10 cellular contexts compared by ENCODE assay signal in the genomic region with DNA sequence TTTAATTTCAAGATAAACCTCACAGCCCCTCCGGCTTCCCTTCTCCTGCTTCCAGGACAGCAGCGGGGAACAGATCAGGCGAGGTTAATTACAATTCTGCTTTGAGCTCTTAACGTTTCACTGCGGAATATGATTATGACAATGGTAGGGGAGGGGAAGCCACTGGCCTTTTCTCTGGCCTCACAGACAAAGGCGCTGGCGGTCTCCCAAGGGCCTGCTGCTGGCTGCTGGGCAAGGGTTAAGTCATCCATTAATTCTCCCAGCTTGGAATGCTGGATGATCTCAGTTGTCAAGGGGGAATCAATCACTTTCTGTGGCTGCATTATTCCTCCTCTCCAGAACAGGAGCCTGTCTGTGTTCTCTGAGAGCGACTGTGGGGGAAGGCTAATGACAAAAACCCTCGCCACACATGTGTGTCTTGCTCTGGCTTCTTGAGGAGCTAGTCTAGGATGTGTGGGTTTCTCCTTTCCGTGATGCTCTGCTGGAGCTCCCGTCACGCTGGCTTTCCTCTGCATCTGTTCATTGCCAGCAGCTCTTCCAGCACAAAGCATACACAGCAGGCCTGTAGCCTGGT.
A peak's percentile ranks its signal among the peaks of the same experiment; 100 is the strongest.
DNase-seq lines count a peak whose midpoint lies in the region; ATAC-seq, FAIRE-seq and TF ChIP-seq lines count a peak whose summit lies in the region.
"Had no signal": no experiment of that assay in that cellular context is flagged by ENCODE, and none has a peak within 500 bp of the region (broad histone marks: within the 10 kb centered on the region; RNA-seq: fewer than 3 reads in every experiment).

No MANE protein-coding gene starts in this region.

- DNase-seq in GM23338 (ENCODE audit: low spot score) (no peak), RCC 7860 (ENCODE audit: low spot score) (peak; percentile 99), fibroblast of villous mesenchyme (ENCODE audit: low read depth) (peak; percentile 66), retina (peak; percentile 86), body of pancreas (no peak)
- no peak for DNase-seq in activated CD4-positive, alpha-beta T cell treated with anti-CD3 and anti-CD28 coated beads, Interleukin-2, amount 50 U/mL, for 1 hour
- DNase-seq: right lobe of liver, RPMI8226 had no signal

- H3K36me3 Mint-ChIP-seq in GM23338 (ENCODE audit: low read depth) = peaks cover 12% of the 10 kb centered on the region; the same call in 1 of the 3 replicates

- 61 to 78% methylated on average over 10 to 12 of the region's 12 CpGs for WGBS in body of pancreas, 2 donors

- no peaks in the 10 kb centered on the region for H3K9me3 ChIP-seq in body of pancreas
- H3K9me3 ChIP-seq: right lobe of liver had no signal

- H3K36me3 ChIP-seq in GM23338 (ENCODE audit: insufficient read depth) (no peaks in the 10 kb centered on the region), body of pancreas (replicated peaks in 1 of 2; ENCODE audit: insufficient read depth in 1 of 2, low read depth in 2 of 2) (no peaks in the 10 kb centered on the region)

- no peak overlapping the region for H2AFZ ChIP-seq in GM23338

- ATAC-seq in GM23338 = no peak; the same call in 2 of the 3 replicates
- ATAC-seq in GM18498 (IDR thresholded peaks at IDR 0.05; ENCODE audit: unreplicated experiment) = no peak
- no peak for ATAC-seq in body of pancreas
- ATAC-seq in GM19023 (IDR thresholded peaks at IDR 0.05; ENCODE audit: unreplicated experiment) = no peak

- H3K4me3 Mint-ChIP-seq in GM23338 = no peak overlapping the region

- H3K4me1 ChIP-seq in GM23338 (ENCODE audit: insufficient read depth) = no peaks in the 10 kb centered on the region
- no peaks in the 10 kb centered on the region for H3K4me1 ChIP-seq in body of pancreas

- no peak for TF ChIP-seq CTCF in GM23338 (conservative IDR thresholded peaks at IDR 0.05; ENCODE audit: low read depth in 2 of 2)
- TF ChIP-seq CTCF in fibroblast of villous mesenchyme (IDR thresholded peaks at IDR 0.05; ENCODE audit: insufficient read depth, low read depth, low read length) = no peak
- TF ChIP-seq CTCF in body of pancreas (IDR thresholded peaks at IDR 0.05) = no peak

- peak; percentile 99 for FAIRE-seq in RCC 7860 (lab: Jason Lieb, UNC)

- H4K20me1 ChIP-seq in GM23338 (replicated peaks; ENCODE audit: insufficient read depth) = no peaks in the 10 kb centered on the region

- no peak overlapping the region for H3K4me3 ChIP-seq in GM23338
- H3K4me3 ChIP-seq in fibroblast of villous mesenchyme (ENCODE audit: low read depth, low read length) = no peak overlapping the region
- H3K4me3 ChIP-seq in body of pancreas = no peak overlapping the region
- H3K4me3 ChIP-seq: right lobe of liver had no signal

- peaks cover 10% of the 10 kb centered on the region for H3K27me3 Mint-ChIP-seq in GM23338 (ENCODE audit: insufficient read depth, low read depth, poor library complexity)

- no peak overlapping the region for H3K4me2 ChIP-seq in GM23338

- no peaks in the 10 kb centered on the region for H3K9me2 ChIP-seq in GM23338 (ENCODE audit: insufficient read depth)

- H3K27me3 ChIP-seq in GM23338 (ENCODE audit: insufficient read depth) (no peaks in the 10 kb centered on the region), body of pancreas (no peaks in the 10 kb centered on the region)
- H3K27me3 ChIP-seq: right lobe of liver had no signal

- TF ChIP-seq POLR2A in body of pancreas (IDR thresholded peaks at IDR 0.05) = no peak

- H3K9me3 Mint-ChIP-seq in GM23338 = no peaks in the 10 kb centered on the region; the same call in 2 of the 3 replicates

- peaks cover 17% of the 10 kb centered on the region for H3K4me1 Mint-ChIP-seq in GM23338

- H3K79me2 ChIP-seq in GM23338 (replicated peaks; ENCODE audit: insufficient read depth) = no peaks in the 10 kb centered on the region

- peak overlapping the region; percentile 47; the same call in 1 of the 2 replicates for H3K27ac Mint-ChIP-seq in GM23338

- H3F3A ChIP-seq in GM23338 (replicated peaks; ENCODE audit: low read depth) = 0 out of 2 replicates have a peak, but pooled peaks cover 3% of the 10 kb centered on the region

- H3K27ac ChIP-seq in GM23338 (ENCODE audit: low read depth) = 0 out of 2 replicates have a peak overlapping the region, but pooled peaks have one; percentile 45
- H3K27ac ChIP-seq in body of pancreas = no peak overlapping the region
- H3K27ac ChIP-seq: right lobe of liver had no signal

- intact Hi-C loops in body of pancreas (cut with DNase I) = no loop called here

TF ChIP-seq in GM23338, 12 proteins besides CTCF, POLR2A, EP300 and RAD21 (continues in another document):
- TF ChIP-seq ZNF331 (CRISPR knock-in tag; IDR thresholded peaks at IDR 0.05; ENCODE audit: low read depth) = no peak
- no peak for TF ChIP-seq STAT1 (IDR thresholded peaks at IDR 0.05; ENCODE audit: unreplicated experiment)
- no peak for TF ChIP-seq CREB1 (CRISPR knock-in tag; IDR thresholded peaks at IDR 0.05; ENCODE audit: low read depth)
- TF ChIP-seq, protein P1, sequence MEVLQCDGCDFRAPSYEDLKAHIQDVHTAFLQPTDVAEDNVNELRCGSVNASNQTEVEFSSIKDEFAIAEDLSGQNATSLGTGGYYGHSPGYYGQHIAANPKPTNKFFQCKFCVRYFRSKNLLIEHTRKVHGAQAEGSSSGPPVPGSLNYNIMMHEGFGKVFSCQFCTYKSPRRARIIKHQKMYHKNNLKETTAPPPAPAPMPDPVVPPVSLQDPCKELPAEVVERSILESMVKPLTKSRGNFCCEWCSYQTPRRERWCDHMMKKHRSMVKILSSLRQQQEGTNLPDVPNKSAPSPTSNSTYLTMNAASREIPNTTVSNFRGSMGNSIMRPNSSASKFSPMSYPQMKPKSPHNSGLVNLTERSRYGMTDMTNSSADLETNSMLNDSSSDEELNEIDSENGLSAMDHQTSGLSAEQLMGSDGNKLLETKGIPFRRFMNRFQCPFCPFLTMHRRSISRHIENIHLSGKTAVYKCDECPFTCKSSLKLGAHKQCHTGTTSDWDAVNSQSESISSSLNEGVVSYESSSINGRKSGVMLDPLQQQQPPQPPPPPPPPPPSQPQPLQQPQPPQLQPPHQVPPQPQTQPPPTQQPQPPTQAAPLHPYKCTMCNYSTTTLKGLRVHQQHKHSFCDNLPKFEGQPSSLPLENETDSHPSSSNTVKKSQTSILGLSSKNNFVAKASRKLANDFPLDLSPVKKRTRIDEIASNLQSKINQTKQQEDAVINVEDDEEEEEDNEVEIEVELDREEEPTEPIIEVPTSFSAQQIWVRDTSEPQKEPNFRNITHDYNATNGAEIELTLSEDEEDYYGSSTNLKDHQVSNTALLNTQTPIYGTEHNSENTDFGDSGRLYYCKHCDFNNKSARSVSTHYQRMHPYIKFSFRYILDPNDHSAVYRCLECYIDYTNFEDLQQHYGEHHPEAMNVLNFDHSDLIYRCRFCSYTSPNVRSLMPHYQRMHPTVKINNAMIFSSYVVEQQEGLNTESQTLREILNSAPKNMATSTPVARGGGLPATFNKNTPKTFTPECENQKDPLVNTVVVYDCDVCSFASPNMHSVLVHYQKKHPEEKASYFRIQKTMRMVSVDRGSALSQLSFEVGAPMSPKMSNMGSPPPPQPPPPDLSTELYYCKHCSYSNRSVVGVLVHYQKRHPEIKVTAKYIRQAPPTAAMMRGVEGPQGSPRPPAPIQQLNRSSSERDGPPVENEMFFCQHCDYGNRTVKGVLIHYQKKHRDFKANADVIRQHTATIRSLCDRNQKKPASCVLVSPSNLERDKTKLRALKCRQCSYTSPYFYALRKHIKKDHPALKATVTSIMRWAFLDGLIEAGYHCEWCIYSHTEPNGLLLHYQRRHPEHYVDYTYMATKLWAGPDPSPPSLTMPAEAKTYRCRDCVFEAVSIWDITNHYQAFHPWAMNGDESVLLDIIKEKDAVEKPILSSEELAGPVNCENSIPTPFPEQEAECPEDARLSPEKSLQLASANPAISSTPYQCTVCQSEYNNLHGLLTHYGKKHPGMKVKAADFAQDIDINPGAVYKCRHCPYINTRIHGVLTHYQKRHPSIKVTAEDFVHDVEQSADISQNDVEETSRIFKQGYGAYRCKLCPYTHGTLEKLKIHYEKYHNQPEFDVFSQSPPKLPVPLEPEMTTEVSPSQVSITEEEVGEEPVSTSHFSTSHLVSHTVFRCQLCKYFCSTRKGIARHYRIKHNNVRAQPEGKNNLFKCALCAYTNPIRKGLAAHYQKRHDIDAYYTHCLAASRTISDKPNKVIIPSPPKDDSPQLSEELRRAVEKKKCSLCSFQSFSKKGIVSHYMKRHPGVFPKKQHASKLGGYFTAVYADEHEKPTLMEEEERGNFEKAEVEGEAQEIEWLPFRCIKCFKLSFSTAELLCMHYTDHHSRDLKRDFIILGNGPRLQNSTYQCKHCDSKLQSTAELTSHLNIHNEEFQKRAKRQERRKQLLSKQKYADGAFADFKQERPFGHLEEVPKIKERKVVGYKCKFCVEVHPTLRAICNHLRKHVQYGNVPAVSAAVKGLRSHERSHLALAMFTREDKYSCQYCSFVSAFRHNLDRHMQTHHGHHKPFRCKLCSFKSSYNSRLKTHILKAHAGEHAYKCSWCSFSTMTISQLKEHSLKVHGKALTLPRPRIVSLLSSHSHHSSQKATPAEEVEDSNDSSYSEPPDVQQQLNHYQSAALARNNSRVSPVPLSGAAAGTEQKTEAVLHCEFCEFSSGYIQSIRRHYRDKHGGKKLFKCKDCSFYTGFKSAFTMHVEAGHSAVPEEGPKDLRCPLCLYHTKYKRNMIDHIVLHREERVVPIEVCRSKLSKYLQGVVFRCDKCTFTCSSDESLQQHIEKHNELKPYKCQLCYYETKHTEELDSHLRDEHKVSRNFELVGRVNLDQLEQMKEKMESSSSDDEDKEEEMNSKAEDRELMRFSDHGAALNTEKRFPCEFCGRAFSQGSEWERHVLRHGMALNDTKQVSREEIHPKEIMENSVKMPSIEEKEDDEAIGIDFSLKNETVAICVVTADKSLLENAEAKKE (CRISPR knock-in tag; IDR thresholded peaks at IDR 0.05) = no peak
- TF ChIP-seq NANOG (IDR thresholded peaks at IDR 0.05; ENCODE audit: borderline replicate concordance) = no peak

Comparison
In these comparisons a context has a peak if more than half of its experiments do, and no peak if none do; other contexts are left out.
1. DNase-seq: peak in RCC 7860 (single experiment), fibroblast of villous mesenchyme (single experiment) and retina (single experiment); none in GM23338 (single experiment), body of pancreas (0 of 4) and activated CD4-positive, alpha-beta T cell treated with anti-CD3 and anti-CD28 coated beads, Interleukin-2, amount 50 U/mL, for 1 hour (single experiment).